In genomic region chr15:73751896-73752816, GRCh38 we compare ENCODE assay signal across 11 cellular contexts. TPM values are rescaled to one million over a fixed set of nuclear protein-coding genes. Genes with fewer than 3 reads are reported as not detected.
DNase-seq lines count a peak whose midpoint lies in the region; ATAC-seq and TF ChIP-seq lines count a peak whose summit lies in the region.
"Had no signal": no experiment of that assay in that cellular context is flagged by ENCODE, and none has a peak within 500 bp of the region (broad histone marks: within the 10 kb centered on the region; RNA-seq: fewer than 3 reads in every experiment).

No MANE protein-coding gene starts in this region.

- no peak for ATAC-seq in GM18867 (IDR thresholded peaks at IDR 0.05; ENCODE audit: unreplicated experiment)

- DNase-seq in BE2C, result no peak
- DNase-seq in right atrium auricular region (ENCODE audit: low spot score), result no peak
- no peak for DNase-seq in prostate gland (ENCODE audit: low spot score)
- no peak for DNase-seq in putamen (ENCODE audit: low spot score)
- no peak for DNase-seq in DMS79 treated with DMSO at 0.1 percent for 48 hours (lab: John Stamatoyannopoulos, UW)
- no peak for DNase-seq in hippocampal formation (lab: John Stamatoyannopoulos, UW)
- DNase-seq: NCI-H774; stimulated activated CD4-positive, alpha-beta T cell treated with anti-CD3 and anti-CD28 coated beads, Interleukin-4, amount 100 ng/mL, for 24 hours had no signal

- H3K9me3 ChIP-seq in BE2C, result no peaks in the 10 kb centered on the region
- no peaks in the 10 kb centered on the region for H3K9me3 ChIP-seq in right atrium auricular region
- H3K9me3 ChIP-seq in prostate gland, result no peaks in the 10 kb centered on the region

- no peak for TF ChIP-seq POLR2A in prostate gland (IDR thresholded peaks at IDR 0.05)

- no peaks in the 10 kb centered on the region for H3K36me3 ChIP-seq in BE2C
- H3K36me3 ChIP-seq in right atrium auricular region, result no peaks in the 10 kb centered on the region
- no peaks in the 10 kb centered on the region for H3K36me3 ChIP-seq in prostate gland

- peaks cover 6% of the 10 kb centered on the region for H3K4me1 ChIP-seq in BE2C
- H3K4me1 ChIP-seq in right atrium auricular region, result peaks cover 0 to 34% of the 10 kb centered on the region in 2 donors
- H3K4me1 ChIP-seq in prostate gland (replicated peaks), result no peaks in the 10 kb centered on the region

- TF ChIP-seq CTCF in BE2C (IDR thresholded peaks at IDR 0.05; ENCODE audit: low read depth, low read length), result no peak
- no peak for TF ChIP-seq CTCF in right atrium auricular region (IDR thresholded peaks at IDR 0.05)
- no peak for TF ChIP-seq CTCF in prostate gland (IDR thresholded peaks at IDR 0.05)

- peaks cover 31% of the 10 kb centered on the region for H3K27me3 ChIP-seq in BE2C
- no peaks in the 10 kb centered on the region for H3K27me3 ChIP-seq in right atrium auricular region
- no peaks in the 10 kb centered on the region for H3K27me3 ChIP-seq in prostate gland (replicated peaks; ENCODE audit: insufficient read depth)

- peak overlapping the region; percentile 24 for H3K27ac ChIP-seq in angular gyrus (ENCODE audit: low read depth, low read length)
- peak overlapping the region; percentile 64 to 81 for H3K27ac ChIP-seq in right atrium auricular region
- H3K27ac ChIP-seq in prostate gland, result peak overlapping the region; percentile 17 to 69
- H3K27ac ChIP-seq: HL-60 had no signal

- H3K4me3 ChIP-seq in BE2C (ENCODE audit: low read depth, low read length) (peak overlapping the region; percentile 49), right atrium auricular region (peak overlapping the region; percentile 51 to 78), prostate gland (peak overlapping the region; percentile 52 to 59)

- 1% methylated on average over 59 of the region's 81 CpGs for WGBS in prostate gland

- intact Hi-C loops in prostate gland (cut with DNase I), result no loop called here

RNA-seq across cellular contexts. Expression of gene INSYN1, which starts 1.0 kb away (rescaled TPM):
- 6.1 TPM for polyA plus RNA-seq in BE2C (2012; ENCODE audit: insufficient read depth, insufficient read length, low read depth)
- 10 to 100 TPM; 32.7 to 68.5 TPM for total RNA-seq in right atrium auricular region
- total RNA-seq in prostate gland, result 10 to 100 TPM; 17.3 to 26.0 TPM
